In the genomic region with DNA sequence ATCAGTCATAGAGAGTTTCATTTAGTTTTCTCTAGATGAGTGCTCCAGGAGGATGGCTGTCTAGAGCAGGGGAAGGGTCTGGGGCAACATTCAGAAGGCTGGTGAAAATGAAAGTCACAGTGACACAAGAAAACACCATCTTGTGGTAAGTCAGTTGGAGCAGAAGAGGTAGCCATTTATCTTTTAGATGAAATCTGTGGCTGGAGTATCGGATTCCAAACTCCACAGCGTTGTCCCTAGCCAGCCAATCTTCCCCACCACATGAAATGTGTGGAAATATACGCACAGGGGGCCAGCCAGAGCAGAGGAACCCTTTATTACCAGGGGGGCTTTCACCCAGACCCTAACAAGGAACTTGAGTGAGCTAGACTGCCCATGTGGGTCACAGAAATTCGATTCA, we compare ENCODE assay signal across 1 cellular context.
A peak's percentile ranks its signal among the peaks of the same experiment; 100 is the strongest.
TF ChIP-seq lines count a peak whose summit lies in the region.

No MANE protein-coding gene starts in this region.

TF ChIP-seq in K562, 482 proteins besides CTCF, POLR2A, EP300 and RAD21 (continued from another document and continues in another):
- TF ChIP-seq TFE3 (CRISPR knock-in tag; IDR thresholded peaks at IDR 0.05) (no peak), RBBP5 (IDR thresholded peaks at IDR 0.05; ENCODE audit: borderline replicate concordance, insufficient read depth, low read length, poor library complexity, severe bottlenecking) (no peak), CEBPZ (IDR thresholded peaks at IDR 0.05; ENCODE audit: borderline replicate concordance, low read depth, low read length) (no peak), RFX7 (CRISPR knock-in tag; IDR thresholded peaks at IDR 0.05) (no peak), JUN (IDR thresholded peaks at IDR 0.05; ENCODE audit: borderline replicate concordance, low read depth, low read length) (no peak), JUN (CRISPR knock-in tag; IDR thresholded peaks at IDR 0.05; ENCODE audit: borderline replicate concordance) (no peak), ZNF23 (CRISPR knock-in tag; IDR thresholded peaks at IDR 0.05) (no peak), NFE2 (IDR thresholded peaks at IDR 0.05; ENCODE audit: low read depth) (peak; percentile 73), ZNF212 (CRISPR knock-in tag; IDR thresholded peaks at IDR 0.05) (no peak), NR2C2 (CRISPR knock-in tag; IDR thresholded peaks at IDR 0.05) (no peak), NR2C2 (tag; IDR thresholded peaks at IDR 0.05) (no peak), SPI1 (IDR thresholded peaks at IDR 0.05; ENCODE audit: borderline replicate concordance, low read depth, low read length) (no peak), NCOA1 (IDR thresholded peaks at IDR 0.05; ENCODE audit: low read depth) (no peak), FOS (IDR thresholded peaks at IDR 0.05; ENCODE audit: extremely low read depth, insufficient read length) (no peak), ZNF311 (CRISPR knock-in tag; IDR thresholded peaks at IDR 0.05) (0 out of 2 replicates have a peak, but pooled peaks have one; percentile 32), ZNF436 (CRISPR knock-in tag; IDR thresholded peaks at IDR 0.05) (no peak), CBFB (CRISPR knock-in tag; IDR thresholded peaks at IDR 0.05) (no peak), ARNT (IDR thresholded peaks at IDR 0.05) (no peak), CC2D1A (IDR thresholded peaks at IDR 0.05) (no peak), LARP7 (IDR thresholded peaks at IDR 0.05) (no peak), COPS2 (conservative IDR thresholded peaks at IDR 0.05) (no peak), SMARCA4 (IDR thresholded peaks at IDR 0.05) (0 out of 2 replicates have a peak, but pooled peaks have one; percentile 13), GTF2F1 (IDR thresholded peaks at IDR 0.05; ENCODE audit: low read depth, low read length) (no peak), PRPF4 (IDR thresholded peaks at IDR 0.05; ENCODE audit: insufficient read depth, low read depth, low read length, poor library complexity, severe bottlenecking) (no peak), ZNF217 (CRISPR knock-in tag; IDR thresholded peaks at IDR 0.05) (no peak), KLF1 (tag; IDR thresholded peaks at IDR 0.05) (no peak), PHB2 (IDR thresholded peaks at IDR 0.05; ENCODE audit: low read depth) (no peak), ZNF165 (CRISPR knock-in tag; IDR thresholded peaks at IDR 0.05; ENCODE audit: borderline replicate concordance) (no peak), ETV6 (IDR thresholded peaks at IDR 0.05; ENCODE audit: borderline replicate concordance in 1 of 2, low read depth in 2 of 2, low read length in 1 of 2) (no peak), ETV6 (CRISPR knock-in tag; IDR thresholded peaks at IDR 0.05; ENCODE audit: borderline replicate concordance) (no peak), POLR2G (IDR thresholded peaks at IDR 0.05; ENCODE audit: low read depth, low read length) (no peak), HCFC1 (IDR thresholded peaks at IDR 0.05; ENCODE audit: low read depth, low read length) (no peak), NR4A1 (CRISPR knock-in tag; IDR thresholded peaks at IDR 0.05) (no peak), NR4A1 (tag; IDR thresholded peaks at IDR 0.05) (no peak), SLC30A9 (CRISPR knock-in tag; IDR thresholded peaks at IDR 0.05) (no peak), ZFP30 (CRISPR knock-in tag; IDR thresholded peaks at IDR 0.05; ENCODE audit: borderline replicate concordance) (no peak), FOXP4 (CRISPR knock-in tag; IDR thresholded peaks at IDR 0.05; ENCODE audit: borderline replicate concordance) (no peak), CHD4 (IDR thresholded peaks at IDR 0.05; ENCODE audit: insufficient read depth, insufficient replicate concordance, low read depth, low read length, poor library complexity, severe bottlenecking) (no peak), GATA2 (CRISPR knock-in tag; IDR thresholded peaks at IDR 0.05) (no peak), YY1 (IDR thresholded peaks at IDR 0.05; ENCODE audit: borderline replicate concordance in 1 of 3, control insufficient read depth in 1 of 3, extremely low read depth in 1 of 3, insufficient read depth in 3 of 3, insufficient read length in 1 of 3, insufficient replicate concordance in 2 of 3, low read depth in 1 of 3, low read length in 2 of 3) (peak in 1 of 3 experiments; percentile 38), CSDE1 (IDR thresholded peaks at IDR 0.05) (no peak), SOX6 (IDR thresholded peaks at IDR 0.05) (no peak), SP1 (CRISPR knock-in tag; IDR thresholded peaks at IDR 0.05) (no peak), MAFF (IDR thresholded peaks at IDR 0.05; ENCODE audit: low read length) (peak; percentile 2; the same call in 1 of the 2 replicates)
- TF ChIP-seq, protein P1, sequence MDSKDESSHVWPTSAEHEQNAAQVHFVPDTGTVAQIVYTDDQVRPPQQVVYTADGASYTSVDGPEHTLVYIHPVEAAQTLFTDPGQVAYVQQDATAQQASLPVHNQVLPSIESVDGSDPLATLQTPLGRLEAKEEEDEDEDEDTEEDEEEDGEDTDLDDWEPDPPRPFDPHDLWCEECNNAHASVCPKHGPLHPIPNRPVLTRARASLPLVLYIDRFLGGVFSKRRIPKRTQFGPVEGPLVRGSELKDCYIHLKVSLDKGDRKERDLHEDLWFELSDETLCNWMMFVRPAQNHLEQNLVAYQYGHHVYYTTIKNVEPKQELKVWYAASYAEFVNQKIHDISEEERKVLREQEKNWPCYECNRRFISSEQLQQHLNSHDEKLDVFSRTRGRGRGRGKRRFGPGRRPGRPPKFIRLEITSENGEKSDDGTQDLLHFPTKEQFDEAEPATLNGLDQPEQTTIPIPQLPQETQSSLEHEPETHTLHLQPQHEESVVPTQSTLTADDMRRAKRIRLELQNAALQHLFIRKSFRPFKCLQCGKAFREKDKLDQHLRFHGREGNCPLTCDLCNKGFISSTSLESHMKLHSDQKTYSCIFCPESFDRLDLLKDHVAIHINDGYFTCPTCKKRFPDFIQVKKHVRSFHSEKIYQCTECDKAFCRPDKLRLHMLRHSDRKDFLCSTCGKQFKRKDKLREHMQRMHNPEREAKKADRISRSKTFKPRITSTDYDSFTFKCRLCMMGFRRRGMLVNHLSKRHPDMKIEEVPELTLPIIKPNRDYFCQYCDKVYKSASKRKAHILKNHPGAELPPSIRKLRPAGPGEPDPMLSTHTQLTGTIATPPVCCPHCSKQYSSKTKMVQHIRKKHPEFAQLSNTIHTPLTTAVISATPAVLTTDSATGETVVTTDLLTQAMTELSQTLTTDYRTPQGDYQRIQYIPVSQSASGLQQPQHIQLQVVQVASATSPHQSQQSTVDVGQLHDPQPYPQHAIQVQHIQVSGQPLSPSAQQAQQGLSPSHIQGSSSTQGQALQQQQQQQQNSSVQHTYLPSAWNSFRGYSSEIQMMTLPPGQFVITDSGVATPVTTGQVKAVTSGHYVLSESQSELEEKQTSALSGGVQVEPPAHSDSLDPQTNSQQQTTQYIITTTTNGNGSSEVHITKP (IDR thresholded peaks at IDR 0.05; ENCODE audit: partially characterized antibody), result no peak
- TF ChIP-seq, protein P2, sequence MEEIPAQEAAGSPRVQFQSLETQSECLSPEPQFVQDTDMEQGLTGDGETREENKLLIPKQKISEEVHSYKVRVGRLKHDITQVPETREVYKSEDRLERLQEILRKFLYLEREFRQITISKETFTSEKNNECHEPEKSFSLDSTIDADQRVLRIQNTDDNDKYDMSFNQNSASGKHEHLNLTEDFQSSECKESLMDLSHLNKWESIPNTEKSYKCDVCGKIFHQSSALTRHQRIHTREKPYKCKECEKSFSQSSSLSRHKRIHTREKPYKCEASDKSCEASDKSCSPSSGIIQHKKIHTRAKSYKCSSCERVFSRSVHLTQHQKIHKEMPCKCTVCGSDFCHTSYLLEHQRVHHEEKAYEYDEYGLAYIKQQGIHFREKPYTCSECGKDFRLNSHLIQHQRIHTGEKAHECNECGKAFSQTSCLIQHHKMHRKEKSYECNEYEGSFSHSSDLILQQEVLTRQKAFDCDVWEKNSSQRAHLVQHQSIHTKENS (CRISPR knock-in tag; IDR thresholded peaks at IDR 0.05), result no peak
- TF ChIP-seq, protein P3, sequence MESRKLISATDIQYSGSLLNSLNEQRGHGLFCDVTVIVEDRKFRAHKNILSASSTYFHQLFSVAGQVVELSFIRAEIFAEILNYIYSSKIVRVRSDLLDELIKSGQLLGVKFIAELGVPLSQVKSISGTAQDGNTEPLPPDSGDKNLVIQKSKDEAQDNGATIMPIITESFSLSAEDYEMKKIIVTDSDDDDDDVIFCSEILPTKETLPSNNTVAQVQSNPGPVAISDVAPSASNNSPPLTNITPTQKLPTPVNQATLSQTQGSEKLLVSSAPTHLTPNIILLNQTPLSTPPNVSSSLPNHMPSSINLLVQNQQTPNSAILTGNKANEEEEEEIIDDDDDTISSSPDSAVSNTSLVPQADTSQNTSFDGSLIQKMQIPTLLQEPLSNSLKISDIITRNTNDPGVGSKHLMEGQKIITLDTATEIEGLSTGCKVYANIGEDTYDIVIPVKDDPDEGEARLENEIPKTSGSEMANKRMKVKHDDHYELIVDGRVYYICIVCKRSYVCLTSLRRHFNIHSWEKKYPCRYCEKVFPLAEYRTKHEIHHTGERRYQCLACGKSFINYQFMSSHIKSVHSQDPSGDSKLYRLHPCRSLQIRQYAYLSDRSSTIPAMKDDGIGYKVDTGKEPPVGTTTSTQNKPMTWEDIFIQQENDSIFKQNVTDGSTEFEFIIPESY (CRISPR knock-in tag; IDR thresholded peaks at IDR 0.05), result no peak
- TF ChIP-seq, protein P4, sequence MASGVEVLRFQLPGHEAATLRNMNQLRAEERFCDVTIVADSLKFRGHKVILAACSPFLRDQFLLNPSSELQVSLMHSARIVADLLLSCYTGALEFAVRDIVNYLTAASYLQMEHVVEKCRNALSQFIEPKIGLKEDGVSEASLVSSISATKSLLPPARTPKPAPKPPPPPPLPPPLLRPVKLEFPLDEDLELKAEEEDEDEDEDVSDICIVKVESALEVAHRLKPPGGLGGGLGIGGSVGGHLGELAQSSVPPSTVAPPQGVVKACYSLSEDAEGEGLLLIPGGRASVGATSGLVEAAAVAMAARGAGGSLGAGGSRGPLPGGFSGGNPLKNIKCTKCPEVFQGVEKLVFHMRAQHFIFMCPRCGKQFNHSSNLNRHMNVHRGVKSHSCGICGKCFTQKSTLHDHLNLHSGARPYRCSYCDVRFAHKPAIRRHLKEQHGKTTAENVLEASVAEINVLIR (CRISPR knock-in tag; IDR thresholded peaks at IDR 0.05), result no peak
- TF ChIP-seq, protein P5, sequence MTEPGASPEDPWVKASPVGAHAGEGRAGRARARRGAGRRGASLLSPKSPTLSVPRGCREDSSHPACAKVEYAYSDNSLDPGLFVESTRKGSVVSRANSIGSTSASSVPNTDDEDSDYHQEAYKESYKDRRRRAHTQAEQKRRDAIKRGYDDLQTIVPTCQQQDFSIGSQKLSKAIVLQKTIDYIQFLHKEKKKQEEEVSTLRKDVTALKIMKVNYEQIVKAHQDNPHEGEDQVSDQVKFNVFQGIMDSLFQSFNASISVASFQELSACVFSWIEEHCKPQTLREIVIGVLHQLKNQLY (CRISPR knock-in tag; conservative IDR thresholded peaks at IDR 0.05), result no peak
- TF ChIP-seq, protein P6, sequence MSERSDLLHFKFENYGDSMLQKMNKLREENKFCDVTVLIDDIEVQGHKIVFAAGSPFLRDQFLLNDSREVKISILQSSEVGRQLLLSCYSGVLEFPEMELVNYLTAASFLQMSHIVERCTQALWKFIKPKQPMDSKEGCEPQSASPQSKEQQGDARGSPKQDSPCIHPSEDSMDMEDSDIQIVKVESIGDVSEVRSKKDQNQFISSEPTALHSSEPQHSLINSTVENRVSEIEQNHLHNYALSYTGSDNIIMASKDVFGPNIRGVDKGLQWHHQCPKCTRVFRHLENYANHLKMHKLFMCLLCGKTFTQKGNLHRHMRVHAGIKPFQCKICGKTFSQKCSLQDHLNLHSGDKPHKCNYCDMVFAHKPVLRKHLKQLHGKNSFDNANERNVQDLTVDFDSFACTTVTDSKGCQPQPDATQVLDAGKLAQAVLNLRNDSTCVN (CRISPR knock-in tag; IDR thresholded peaks at IDR 0.05), result no peak
